ENCODE assay signal across 1 cellular context in the genomic region with DNA sequence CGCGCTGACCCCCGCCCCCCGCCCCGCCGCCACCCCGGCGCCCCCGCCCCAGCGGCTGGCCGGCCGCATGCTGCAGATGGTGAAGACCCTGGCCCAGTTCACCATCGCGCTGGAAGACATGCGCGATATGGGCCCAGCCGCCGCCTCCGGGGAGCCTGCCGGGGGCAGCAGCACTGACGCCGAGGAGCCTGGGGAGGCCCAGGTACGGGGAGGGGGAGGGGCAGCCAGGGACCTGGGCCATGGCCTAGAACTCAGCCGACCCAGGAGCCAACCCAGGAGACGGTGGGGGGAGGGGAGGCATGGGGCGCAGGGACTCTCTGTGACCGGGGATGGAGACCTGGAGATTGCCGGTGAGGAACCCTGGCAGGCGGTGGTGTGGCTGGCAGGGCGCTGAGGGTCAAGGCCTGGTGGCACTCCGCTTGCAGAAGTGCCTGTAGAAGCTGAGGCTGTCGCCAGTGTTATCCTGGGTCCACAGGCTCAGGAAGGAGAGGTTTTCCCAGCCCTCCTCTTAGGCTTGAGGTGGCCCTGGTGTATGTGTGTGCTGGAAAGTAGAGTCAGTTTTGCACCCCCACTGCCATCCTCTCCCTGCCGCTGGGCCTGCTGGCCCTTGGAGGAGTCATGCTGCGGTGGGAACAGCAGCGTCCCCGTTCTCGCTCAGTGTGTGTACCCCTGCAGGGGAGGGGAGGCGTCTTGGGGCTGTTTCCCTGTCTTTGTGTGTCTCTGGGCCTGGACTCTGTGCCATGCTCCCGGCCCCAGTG.
TF ChIP-seq lines count a peak whose summit lies in the region.

No MANE protein-coding gene starts in this region.

TF ChIP-seq in GM23338, 12 proteins besides CTCF, POLR2A, EP300 and RAD21 (continued from another document):
- TF ChIP-seq, protein P1, sequence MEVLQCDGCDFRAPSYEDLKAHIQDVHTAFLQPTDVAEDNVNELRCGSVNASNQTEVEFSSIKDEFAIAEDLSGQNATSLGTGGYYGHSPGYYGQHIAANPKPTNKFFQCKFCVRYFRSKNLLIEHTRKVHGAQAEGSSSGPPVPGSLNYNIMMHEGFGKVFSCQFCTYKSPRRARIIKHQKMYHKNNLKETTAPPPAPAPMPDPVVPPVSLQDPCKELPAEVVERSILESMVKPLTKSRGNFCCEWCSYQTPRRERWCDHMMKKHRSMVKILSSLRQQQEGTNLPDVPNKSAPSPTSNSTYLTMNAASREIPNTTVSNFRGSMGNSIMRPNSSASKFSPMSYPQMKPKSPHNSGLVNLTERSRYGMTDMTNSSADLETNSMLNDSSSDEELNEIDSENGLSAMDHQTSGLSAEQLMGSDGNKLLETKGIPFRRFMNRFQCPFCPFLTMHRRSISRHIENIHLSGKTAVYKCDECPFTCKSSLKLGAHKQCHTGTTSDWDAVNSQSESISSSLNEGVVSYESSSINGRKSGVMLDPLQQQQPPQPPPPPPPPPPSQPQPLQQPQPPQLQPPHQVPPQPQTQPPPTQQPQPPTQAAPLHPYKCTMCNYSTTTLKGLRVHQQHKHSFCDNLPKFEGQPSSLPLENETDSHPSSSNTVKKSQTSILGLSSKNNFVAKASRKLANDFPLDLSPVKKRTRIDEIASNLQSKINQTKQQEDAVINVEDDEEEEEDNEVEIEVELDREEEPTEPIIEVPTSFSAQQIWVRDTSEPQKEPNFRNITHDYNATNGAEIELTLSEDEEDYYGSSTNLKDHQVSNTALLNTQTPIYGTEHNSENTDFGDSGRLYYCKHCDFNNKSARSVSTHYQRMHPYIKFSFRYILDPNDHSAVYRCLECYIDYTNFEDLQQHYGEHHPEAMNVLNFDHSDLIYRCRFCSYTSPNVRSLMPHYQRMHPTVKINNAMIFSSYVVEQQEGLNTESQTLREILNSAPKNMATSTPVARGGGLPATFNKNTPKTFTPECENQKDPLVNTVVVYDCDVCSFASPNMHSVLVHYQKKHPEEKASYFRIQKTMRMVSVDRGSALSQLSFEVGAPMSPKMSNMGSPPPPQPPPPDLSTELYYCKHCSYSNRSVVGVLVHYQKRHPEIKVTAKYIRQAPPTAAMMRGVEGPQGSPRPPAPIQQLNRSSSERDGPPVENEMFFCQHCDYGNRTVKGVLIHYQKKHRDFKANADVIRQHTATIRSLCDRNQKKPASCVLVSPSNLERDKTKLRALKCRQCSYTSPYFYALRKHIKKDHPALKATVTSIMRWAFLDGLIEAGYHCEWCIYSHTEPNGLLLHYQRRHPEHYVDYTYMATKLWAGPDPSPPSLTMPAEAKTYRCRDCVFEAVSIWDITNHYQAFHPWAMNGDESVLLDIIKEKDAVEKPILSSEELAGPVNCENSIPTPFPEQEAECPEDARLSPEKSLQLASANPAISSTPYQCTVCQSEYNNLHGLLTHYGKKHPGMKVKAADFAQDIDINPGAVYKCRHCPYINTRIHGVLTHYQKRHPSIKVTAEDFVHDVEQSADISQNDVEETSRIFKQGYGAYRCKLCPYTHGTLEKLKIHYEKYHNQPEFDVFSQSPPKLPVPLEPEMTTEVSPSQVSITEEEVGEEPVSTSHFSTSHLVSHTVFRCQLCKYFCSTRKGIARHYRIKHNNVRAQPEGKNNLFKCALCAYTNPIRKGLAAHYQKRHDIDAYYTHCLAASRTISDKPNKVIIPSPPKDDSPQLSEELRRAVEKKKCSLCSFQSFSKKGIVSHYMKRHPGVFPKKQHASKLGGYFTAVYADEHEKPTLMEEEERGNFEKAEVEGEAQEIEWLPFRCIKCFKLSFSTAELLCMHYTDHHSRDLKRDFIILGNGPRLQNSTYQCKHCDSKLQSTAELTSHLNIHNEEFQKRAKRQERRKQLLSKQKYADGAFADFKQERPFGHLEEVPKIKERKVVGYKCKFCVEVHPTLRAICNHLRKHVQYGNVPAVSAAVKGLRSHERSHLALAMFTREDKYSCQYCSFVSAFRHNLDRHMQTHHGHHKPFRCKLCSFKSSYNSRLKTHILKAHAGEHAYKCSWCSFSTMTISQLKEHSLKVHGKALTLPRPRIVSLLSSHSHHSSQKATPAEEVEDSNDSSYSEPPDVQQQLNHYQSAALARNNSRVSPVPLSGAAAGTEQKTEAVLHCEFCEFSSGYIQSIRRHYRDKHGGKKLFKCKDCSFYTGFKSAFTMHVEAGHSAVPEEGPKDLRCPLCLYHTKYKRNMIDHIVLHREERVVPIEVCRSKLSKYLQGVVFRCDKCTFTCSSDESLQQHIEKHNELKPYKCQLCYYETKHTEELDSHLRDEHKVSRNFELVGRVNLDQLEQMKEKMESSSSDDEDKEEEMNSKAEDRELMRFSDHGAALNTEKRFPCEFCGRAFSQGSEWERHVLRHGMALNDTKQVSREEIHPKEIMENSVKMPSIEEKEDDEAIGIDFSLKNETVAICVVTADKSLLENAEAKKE (CRISPR knock-in tag; IDR thresholded peaks at IDR 0.05): no peak
- TF ChIP-seq EZH2 (IDR thresholded peaks at IDR 0.05; ENCODE audit: low read depth, unreplicated experiment) (no peak), JUNB (IDR thresholded peaks at IDR 0.05; ENCODE audit: unreplicated experiment) (no peak), POLR2AphosphoS5 (IDR thresholded peaks at IDR 0.05; ENCODE audit: low read depth) (no peak)
- TF ChIP-seq, protein P2, sequence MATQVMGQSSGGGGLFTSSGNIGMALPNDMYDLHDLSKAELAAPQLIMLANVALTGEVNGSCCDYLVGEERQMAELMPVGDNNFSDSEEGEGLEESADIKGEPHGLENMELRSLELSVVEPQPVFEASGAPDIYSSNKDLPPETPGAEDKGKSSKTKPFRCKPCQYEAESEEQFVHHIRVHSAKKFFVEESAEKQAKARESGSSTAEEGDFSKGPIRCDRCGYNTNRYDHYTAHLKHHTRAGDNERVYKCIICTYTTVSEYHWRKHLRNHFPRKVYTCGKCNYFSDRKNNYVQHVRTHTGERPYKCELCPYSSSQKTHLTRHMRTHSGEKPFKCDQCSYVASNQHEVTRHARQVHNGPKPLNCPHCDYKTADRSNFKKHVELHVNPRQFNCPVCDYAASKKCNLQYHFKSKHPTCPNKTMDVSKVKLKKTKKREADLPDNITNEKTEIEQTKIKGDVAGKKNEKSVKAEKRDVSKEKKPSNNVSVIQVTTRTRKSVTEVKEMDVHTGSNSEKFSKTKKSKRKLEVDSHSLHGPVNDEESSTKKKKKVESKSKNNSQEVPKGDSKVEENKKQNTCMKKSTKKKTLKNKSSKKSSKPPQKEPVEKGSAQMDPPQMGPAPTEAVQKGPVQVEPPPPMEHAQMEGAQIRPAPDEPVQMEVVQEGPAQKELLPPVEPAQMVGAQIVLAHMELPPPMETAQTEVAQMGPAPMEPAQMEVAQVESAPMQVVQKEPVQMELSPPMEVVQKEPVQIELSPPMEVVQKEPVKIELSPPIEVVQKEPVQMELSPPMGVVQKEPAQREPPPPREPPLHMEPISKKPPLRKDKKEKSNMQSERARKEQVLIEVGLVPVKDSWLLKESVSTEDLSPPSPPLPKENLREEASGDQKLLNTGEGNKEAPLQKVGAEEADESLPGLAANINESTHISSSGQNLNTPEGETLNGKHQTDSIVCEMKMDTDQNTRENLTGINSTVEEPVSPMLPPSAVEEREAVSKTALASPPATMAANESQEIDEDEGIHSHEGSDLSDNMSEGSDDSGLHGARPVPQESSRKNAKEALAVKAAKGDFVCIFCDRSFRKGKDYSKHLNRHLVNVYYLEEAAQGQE (IDR thresholded peaks at IDR 0.05; ENCODE audit: unreplicated experiment): no peak
